In the genomic region with DNA sequence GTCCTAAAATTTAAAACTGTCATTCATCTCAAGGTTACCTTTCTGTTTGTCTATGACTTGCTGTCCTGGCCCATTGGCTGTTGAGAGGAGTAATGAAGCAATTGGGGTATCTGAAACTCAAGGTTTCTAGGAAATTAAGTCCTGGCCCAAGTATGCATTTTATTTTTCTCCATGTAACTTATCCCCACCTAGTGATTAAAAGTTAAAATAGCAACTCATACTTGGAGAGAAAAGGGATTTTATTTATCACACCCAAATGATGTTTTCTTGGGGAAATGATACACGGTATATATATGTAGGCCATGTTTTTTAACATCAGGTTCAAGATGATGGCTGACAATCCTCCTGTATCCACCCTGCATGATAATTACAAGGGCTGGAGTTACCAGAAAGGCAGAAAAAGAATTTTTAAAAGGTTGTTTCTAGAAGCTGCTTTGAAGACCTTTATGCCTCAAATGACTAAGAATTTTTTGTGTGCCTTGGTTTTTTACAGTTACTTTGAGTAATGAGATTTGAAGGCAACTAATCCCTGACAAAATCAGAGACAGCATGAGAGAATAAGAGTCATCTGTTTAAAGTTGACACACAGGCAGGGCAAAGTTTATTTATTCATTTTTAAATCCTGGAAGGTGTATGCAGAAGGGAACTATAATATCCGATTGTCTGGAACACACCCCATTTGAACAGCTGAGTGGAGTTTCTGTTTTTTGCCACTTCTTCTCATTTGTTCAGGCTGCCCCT, we compare ENCODE assay signal across 13 cellular contexts. TPM values are rescaled to one million over a fixed set of nuclear protein-coding genes. Genes with fewer than 3 reads are reported as not detected.
DNase-seq lines count a peak whose midpoint lies in the region; ATAC-seq and TF ChIP-seq lines count a peak whose summit lies in the region.
"Had no signal": no experiment of that assay in that cellular context is flagged by ENCODE, and none has a peak within 500 bp of the region (broad histone marks: within the 10 kb centered on the region; RNA-seq: fewer than 3 reads in every experiment).

No MANE protein-coding gene starts in this region.

- H3K27me3 ChIP-seq in OCI-LY3 (ENCODE audit: low read depth, low read length) (no peaks in the 10 kb centered on the region), smooth muscle cell (ENCODE audit: low read depth) (no peaks in the 10 kb centered on the region), colonic mucosa (no peaks in the 10 kb centered on the region)
- H3K27me3 ChIP-seq: pancreas, SJSA1, testis had no signal

- no peak overlapping the region for H3K4me2 ChIP-seq in OCI-LY3 (ENCODE audit: low read length)
- H3K4me2 ChIP-seq in smooth muscle cell = no peak overlapping the region

- H4K20me1 ChIP-seq in OCI-LY3 (ENCODE audit: insufficient read depth, low read length) = no peaks in the 10 kb centered on the region
- H4K20me1 ChIP-seq in smooth muscle cell (ENCODE audit: low read depth) = no peaks in the 10 kb centered on the region

- DNase-seq in NCI-H1694 treated with DMSO at 0.1 percent for 48 hours (lab: John Stamatoyannopoulos, UW) = peak; percentile 17
- DNase-seq in NCI-H1694 (lab: John Stamatoyannopoulos, UW) = no peak
- no peak for DNase-seq in epithelial cell of proximal tubule (ENCODE audit: low read depth)
- DNase-seq in smooth muscle cell (lab: John Stamatoyannopoulos, UW; ENCODE audit: unreplicated experiment) = no peak
- DNase-seq in colonic mucosa = no peak
- no peak for DNase-seq in NCI-H1436 treated with DMSO at 0.1 percent for 48 hours (lab: John Stamatoyannopoulos, UW)
- DNase-seq: NCI-H2171 treated with DMSO at 0.1 percent for 48 hours, pancreas, testis had no signal

- WGBS in smooth muscle cell (ENCODE audit: low lambda C conversion rate) = 86% methylated on average over 2 of the region's 2 CpGs

- TF ChIP-seq CTCF in OCI-LY3 (IDR thresholded peaks at IDR 0.05; ENCODE audit: low read depth, low read length) = peak; percentile 38
- peak; percentile 45 for TF ChIP-seq CTCF in epithelial cell of proximal tubule (conservative IDR thresholded peaks at IDR 0.05; ENCODE audit: low read depth, low read length)
- TF ChIP-seq CTCF in smooth muscle cell (IDR thresholded peaks at IDR 0.05; ENCODE audit: borderline replicate concordance, insufficient read depth, poor library complexity, severe bottlenecking) = peak; percentile 25
- no peak for TF ChIP-seq CTCF in colonic mucosa (IDR thresholded peaks at IDR 0.05)

- ATAC-seq in GM19351 (IDR thresholded peaks at IDR 0.05; ENCODE audit: unreplicated experiment) = no peak
- ATAC-seq: pancreas had no signal

- intact Hi-C loops in colonic mucosa (cut with DNase I) = no loop called here

- H3K9ac ChIP-seq in OCI-LY3 (ENCODE audit: low read length) (no peak overlapping the region), smooth muscle cell (ENCODE audit: low read depth) (no peak overlapping the region), colonic mucosa (ENCODE audit: low read depth in 2 of 2, low read length in 2 of 2) (no peak overlapping the region)

- no peak overlapping the region for H3K27ac ChIP-seq in OCI-LY3 (ENCODE audit: low read length)
- H3K27ac ChIP-seq in smooth muscle cell (ENCODE audit: low read depth) = no peak overlapping the region
- no peak overlapping the region for H3K27ac ChIP-seq in colonic mucosa
- H3K27ac ChIP-seq: pancreas, SJSA1, testis had no signal

- H2AFZ ChIP-seq in OCI-LY3 (ENCODE audit: low read depth, low read length) (no peak overlapping the region), smooth muscle cell (ENCODE audit: low read depth) (no peak overlapping the region)

- no peaks in the 10 kb centered on the region for H3F3A ChIP-seq in smooth muscle cell (ENCODE audit: low read depth)

- H3K36me3 ChIP-seq in OCI-LY3 (replicated peaks; ENCODE audit: low read depth, low read length) (no peaks in the 10 kb centered on the region), smooth muscle cell (ENCODE audit: low read depth) (no peaks in the 10 kb centered on the region), colonic mucosa (no peaks in the 10 kb centered on the region)
- H3K36me3 ChIP-seq: pancreas, SJSA1 had no signal

- no peaks in the 10 kb centered on the region for H3K79me2 ChIP-seq in OCI-LY3 (ENCODE audit: low read length)
- no peaks in the 10 kb centered on the region for H3K79me2 ChIP-seq in smooth muscle cell (ENCODE audit: low read depth)

- no peak overlapping the region for H3K4me3 ChIP-seq in OCI-LY3 (ENCODE audit: low read length)
- H3K4me3 ChIP-seq in epithelial cell of proximal tubule (ENCODE audit: low read depth, low read length) = no peak overlapping the region
- H3K4me3 ChIP-seq in smooth muscle cell = no peak overlapping the region
- H3K4me3 ChIP-seq in colonic mucosa = no peak overlapping the region
- H3K4me3 ChIP-seq: pancreas, SJSA1, testis had no signal

- no peaks in the 10 kb centered on the region for H3K4me1 ChIP-seq in OCI-LY3 (ENCODE audit: low read length)
- no peaks in the 10 kb centered on the region for H3K4me1 ChIP-seq in smooth muscle cell (ENCODE audit: low read depth)
- no peaks in the 10 kb centered on the region for H3K4me1 ChIP-seq in colonic mucosa
- H3K4me1 ChIP-seq: SJSA1, testis had no signal

- H3K9me3 ChIP-seq in OCI-LY3 (ENCODE audit: insufficient read depth, low read length) (no peaks in the 10 kb centered on the region), smooth muscle cell (replicated peaks; ENCODE audit: low read depth) (no peaks in the 10 kb centered on the region), colonic mucosa (no peaks in the 10 kb centered on the region)
- H3K9me3 ChIP-seq: pancreas, SJSA1, testis had no signal

RNA-seq across cellular contexts. Expression of a gene that starts 28.9 kb away (rescaled TPM):
- total RNA-seq in epithelial cell of proximal tubule (not detected in 2 replicates), smooth muscle cell (not detected in 2 replicates), colonic mucosa (not detected)
- polyA plus RNA-seq in smooth muscle cell = not detected in 2 replicates
- total RNA-seq: activated CD4-positive, alpha-beta T cell treated with anti-CD3 and anti-CD28 coated beads, Interleukin-2, amount 10 ng/mL, durations not matched to agents 7 days and 5 days; SJSA1; testis had no signal
